In genomic region chr12:101962486-101962885, GRCh38 we compare ENCODE assay signal across 20 cellular contexts.
DNase-seq lines count a peak whose midpoint lies in the region; TF ChIP-seq lines count a peak whose summit lies in the region.
"Had no signal": no experiment of that assay in that cellular context is flagged by ENCODE, and none has a peak within 500 bp of the region (broad histone marks: within the 10 kb centered on the region; RNA-seq: fewer than 3 reads in every experiment).

No MANE protein-coding gene starts in this region.

- no peak overlapping the region for H3K4me3 ChIP-seq in fibroblast of pulmonary artery (replicated peaks; ENCODE audit: low read depth, low read length)
- H3K4me3 ChIP-seq: HAP-1, K562, stomach had no signal

- DNase-seq in AG20443 (ENCODE audit: low spot score) (peak; percentile 41), RKO (ENCODE audit: low spot score) (peak; percentile 49), fibroblast of pulmonary artery (ENCODE audit: low read depth) (peak; percentile 20), myocyte (ENCODE audit: low read depth) (peak; percentile 71), superior temporal gyrus (ENCODE audit: extremely low spot score) (no peak), NCI-H1105 treated with DMSO at 0.1 percent for 48 hours (lab: John Stamatoyannopoulos, UW) (no peak), NCI-H226 (no peak)
- DNase-seq in activated T-cell treated with anti-CD3 and anti-CD28 coated beads, Interleukin-2, amount 50 U/mL, for 1 hour = no peak
- DNase-seq: activated B cell treated with CpG ODN at 0.5 μM for 24 hours; activated CD8-positive, alpha-beta T cell treated with anti-CD3 and anti-CD28 coated beads, Interleukin-2, amount 10 ng/mL, durations not matched to agents 7 days and 5 days; dermis blood vessel endothelial cell; DND-41; MV-4-11; NCI-H2081 treated with DMSO at 0.1 percent for 48 hours; NCI-H510A; stimulated activated CD4-positive, alpha-beta T cell treated with anti-CD3 and anti-CD28 coated beads, Interleukin-1b, Interleukin-23, amount 100 ng/mL, for 48 hours; stomach; T-helper 2 cell had no signal

- TF ChIP-seq CTCF in fibroblast of pulmonary artery (IDR thresholded peaks at IDR 0.05; ENCODE audit: low read length, missing control alignments) = no peak

Comparison
In these comparisons a context has a peak if more than half of its experiments do, and no peak if none do; other contexts are left out.
1. DNase-seq: peak in AG20443 (single experiment), RKO (single experiment), fibroblast of pulmonary artery (single experiment) and myocyte (single experiment); none in activated T-cell treated with anti-CD3 and anti-CD28 coated beads, Interleukin-2, amount 50 U/mL, for 1 hour (single experiment), superior temporal gyrus (single experiment), NCI-H1105 treated with DMSO at 0.1 percent for 48 hours (single experiment) and NCI-H226 (single experiment).